Comparison of ENCODE assay signal across 8 cellular contexts in genomic region chr15:90872481-90873184, GRCh38. TPM values are rescaled to one million over a fixed set of nuclear protein-coding genes. Genes with fewer than 3 reads are reported as not detected.
DNase-seq lines count a peak whose midpoint lies in the region; ATAC-seq and TF ChIP-seq lines count a peak whose summit lies in the region.

No MANE protein-coding gene starts in this region.

- H3K27me3 ChIP-seq in HL-60 (ENCODE audit: insufficient read depth, poor library complexity, severe bottlenecking) (no peaks in the 10 kb centered on the region), esophagus (ENCODE audit: control insufficient read depth in 1 of 2, insufficient read depth in 2 of 2, low read length in 2 of 2) (no peaks in the 10 kb centered on the region), uterus (no peaks in the 10 kb centered on the region)

- intact Hi-C loops in uterus (cut with DNase I; ENCODE audit: low total_unique reads) = no loop called here

- H3K4me3 ChIP-seq in HL-60 (replicated peaks; ENCODE audit: insufficient read depth, low read length) (peak overlapping the region; percentile 69), esophagus (ENCODE audit: low read depth in 1 of 2, low read length in 2 of 2) (peak overlapping the region; percentile 74 to 81), uterus (peak overlapping the region; percentile 51 to 99)

- H3K4me1 Mint-ChIP-seq in naive thymus-derived CD8-positive, alpha-beta T cell = peaks cover 18 to 56% (median 40%) of the 10 kb centered on the region in 4 donors

- H3K27me3 Mint-ChIP-seq in naive thymus-derived CD8-positive, alpha-beta T cell = no peaks in the 10 kb centered on the region

- TF ChIP-seq POLR2A in uterus (IDR thresholded peaks at IDR 0.05) = no peak

- H3K4me1 ChIP-seq in esophagus (ENCODE audit: control insufficient read depth in 2 of 2, insufficient read depth in 2 of 2, low read length in 1 of 2) (peaks cover 11 to 23% of the 10 kb centered on the region in 2 donors), uterus (peaks cover 10 to 12% of the 10 kb centered on the region in 2 donors)

- peak overlapping the region; percentile 72 to 91 (median 86) for H3K27ac Mint-ChIP-seq in naive thymus-derived CD8-positive, alpha-beta T cell

- 27 to 30% methylated on average over 12 of the region's 12 CpGs for WGBS in esophagus, 2 donors

- H3K36me3 Mint-ChIP-seq in naive thymus-derived CD8-positive, alpha-beta T cell = peaks cover 0 to 14% (median 0%) of the 10 kb centered on the region in 3 donors

- POLR2A ChIA-PET in naive thymus-derived CD8-positive, alpha-beta T cell (lab: Charles Lee) = interaction anchor here (1.4 to 1.7 kb wide), 2 partner anchors 13 to 30 kb away, joined by 4 to 6 read pairs; partner anchors contain the start of gene MAN2A2

- no peaks in the 10 kb centered on the region for H3K9me3 ChIP-seq in esophagus (ENCODE audit: control insufficient read depth in 2 of 2, insufficient read depth in 1 of 2, low read depth in 1 of 2, low read length in 1 of 2)
- no peaks in the 10 kb centered on the region for H3K9me3 ChIP-seq in uterus

- H3K9me3 Mint-ChIP-seq in naive thymus-derived CD8-positive, alpha-beta T cell = no peaks in the 10 kb centered on the region

- ATAC-seq in naive thymus-derived CD8-positive, alpha-beta T cell = no peak

- peak overlapping the region; percentile 17; the same call in 1 of the 2 replicates for H3K27ac ChIP-seq in HL-60 (replicated peaks)
- peak overlapping the region; percentile 87 to 89 for H3K27ac ChIP-seq in esophagus (ENCODE audit: low read depth in 2 of 2, low read length in 1 of 2)
- peak overlapping the region; percentile 94 for H3K27ac ChIP-seq in uterus

- peak overlapping the region; percentile 73 to 92 (median 82) for H3K4me3 Mint-ChIP-seq in naive thymus-derived CD8-positive, alpha-beta T cell

- TF ChIP-seq CTCF in HL-60 (IDR thresholded peaks at IDR 0.05; ENCODE audit: insufficient read depth, low read length) (no peak), uterus (IDR thresholded peaks at IDR 0.05) (no peak)

- DNase-seq in DMS53 treated with DMSO at 0.1 percent for 48 hours (lab: John Stamatoyannopoulos, UW; ENCODE audit: unreplicated experiment) (peak; percentile 12), HL-60 (ENCODE audit: low read depth in 1 of 2, low spot score in 1 of 2) (no peak), uterus (peak in 1 of 2 donors; percentile 26), NCI-H2227 (lab: John Stamatoyannopoulos, UW; ENCODE audit: unreplicated experiment) (no peak), NCI-H1417 treated with DMSO at 0.1 percent for 48 hours (lab: John Stamatoyannopoulos, UW) (no peak)
- DNase-seq in activated CD4-positive, alpha-beta T cell treated with anti-CD3 and anti-CD28 coated beads, Interleukin-2, amount 50 U/mL, for 4 hours = peak; percentile 48 to 53
- DNase-seq in naive thymus-derived CD8-positive, alpha-beta T cell = no peak

- H3K36me3 ChIP-seq in esophagus (ENCODE audit: control insufficient read depth in 2 of 2, insufficient read depth in 2 of 2, low read length in 1 of 2) (peaks cover 0 to 20% of the 10 kb centered on the region in 2 donors), uterus (no peaks in the 10 kb centered on the region)

RNA-seq across cellular contexts. Expression of gene FURIN, which starts 4.2 kb away (rescaled TPM):
- 10 to 100 TPM; 21.0 to 22.3 TPM for polyA plus RNA-seq in esophagus
- 10 to 100 TPM; 40.8 to 45.1 TPM for total RNA-seq in naive thymus-derived CD8-positive, alpha-beta T cell
- polyA plus RNA-seq in naive thymus-derived CD8-positive, alpha-beta T cell = 10 to 100 TPM in 1 of 3 donors, 1 to 10 TPM in 2; 2.7 to 10.5 (median 4.8) TPM
- 10 to 100 TPM; 20.5 to 54.8 (median 30.5) TPM for total RNA-seq in uterus

RNA-seq across cellular contexts. Expression of gene FES, which starts 11.7 kb away (rescaled TPM):
- polyA plus RNA-seq in esophagus = 1 to 10 TPM; 3.8 to 4.8 TPM
- total RNA-seq in naive thymus-derived CD8-positive, alpha-beta T cell = 1 to 10 TPM; 2.8 to 3.5 TPM
- under 1 TPM in 2 of 3 donors, not detected in 1; 0.08 to 0.24 TPM for polyA plus RNA-seq in naive thymus-derived CD8-positive, alpha-beta T cell
- total RNA-seq in uterus = 100 to 1,000 TPM in 1 of 4 donors, 10 to 100 TPM in 2, 1 to 10 TPM in 1; 4.4 to 968 (median 60.1) TPM

RNA-seq across cellular contexts. Expression of gene MAN2A2, which starts 30.5 kb away (rescaled TPM):
- 10 to 100 TPM; 15.8 to 22.1 TPM for polyA plus RNA-seq in esophagus
- total RNA-seq in naive thymus-derived CD8-positive, alpha-beta T cell = 100 to 1,000 TPM; 126 to 139 TPM
- 1 to 10 TPM; 3.1 to 8.6 (median 3.7) TPM for polyA plus RNA-seq in naive thymus-derived CD8-positive, alpha-beta T cell
- 10 to 100 TPM; 15.9 to 92.0 (median 19.8) TPM for total RNA-seq in uterus

RNA-seq across cellular contexts. Expression of gene HDDC3, which starts 59.7 kb away (rescaled TPM):
- polyA plus RNA-seq in esophagus = 10 to 100 TPM in 1 of 2 donors, 1 to 10 TPM in 1; 9.1 to 10.5 TPM
- total RNA-seq in naive thymus-derived CD8-positive, alpha-beta T cell = 10 to 100 TPM; 30.1 to 31.8 TPM
- 10 to 100 TPM; 34.1 to 47.6 (median 45.5) TPM for polyA plus RNA-seq in naive thymus-derived CD8-positive, alpha-beta T cell
- total RNA-seq in uterus = 10 to 100 TPM in 2 of 4 donors, 1 to 10 TPM in 1, under 1 TPM in 1; 0.59 to 14.0 (median 7.2) TPM

Comparison
In these comparisons a context has a peak if more than half of its experiments do, and no peak if none do; other contexts are left out.
1. DNase-seq: peak in DMS53 treated with DMSO at 0.1 percent for 48 hours (single experiment) and activated CD4-positive, alpha-beta T cell treated with anti-CD3 and anti-CD28 coated beads, Interleukin-2, amount 50 U/mL, for 4 hours (2 of 2); none in HL-60 (0 of 2), naive thymus-derived CD8-positive, alpha-beta T cell (0 of 10), NCI-H2227 (single experiment) and NCI-H1417 treated with DMSO at 0.1 percent for 48 hours (single experiment).
2. H3K27ac ChIP-seq: peak in every context shown above with its lines; median percentile 94 in uterus; 88 in esophagus; 17 in HL-60.
3. Peak in every context shown above with its lines, with median percentiles within 50 percentile points of each other: H3K4me3 ChIP-seq.